1 cellular context compared by ENCODE assay signal in the genomic region with DNA sequence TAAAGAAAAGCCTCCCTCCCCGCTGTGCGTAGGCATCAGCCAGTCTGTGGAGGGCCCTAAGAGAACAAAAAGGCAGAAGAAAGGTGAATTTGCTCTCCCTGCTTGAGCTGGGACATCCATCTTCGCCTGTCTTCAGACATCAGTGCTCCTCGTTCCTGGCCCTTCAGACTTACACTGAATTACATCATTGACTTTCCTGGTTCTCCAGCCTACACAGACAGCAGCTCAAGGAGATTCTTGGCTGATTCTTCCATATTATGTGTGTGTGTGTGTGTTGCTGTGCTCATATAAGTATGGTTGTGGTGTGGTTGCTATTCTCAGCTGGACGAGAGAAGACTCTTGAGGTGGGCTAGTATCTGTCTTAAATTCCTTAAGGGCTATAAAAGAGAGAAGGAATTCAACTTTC.
TF ChIP-seq lines count a peak whose summit lies in the region.

No MANE protein-coding gene starts in this region.

TF ChIP-seq in K562, 482 proteins besides CTCF, POLR2A, EP300 and RAD21 (continues in another document):
- TF ChIP-seq DDX20 (tag; IDR thresholded peaks at IDR 0.05; ENCODE audit: low read depth), result 0 out of 2 replicates have a peak, but pooled peaks have one; percentile 24
- TF ChIP-seq ZFP30 (CRISPR knock-in tag; IDR thresholded peaks at IDR 0.05; ENCODE audit: borderline replicate concordance), result no peak
- no peak for TF ChIP-seq MYNN (IDR thresholded peaks at IDR 0.05)
- TF ChIP-seq MYNN (CRISPR knock-in tag; IDR thresholded peaks at IDR 0.05), result no peak
- TF ChIP-seq PCBP2 (IDR thresholded peaks at IDR 0.05; ENCODE audit: low read depth, low read length, poor library complexity, severe bottlenecking), result no peak
- TF ChIP-seq SP2 (IDR thresholded peaks at IDR 0.05; ENCODE audit: extremely low read depth, low read depth, low read length, poor library complexity, severe bottlenecking), result no peak
- no peak for TF ChIP-seq ZNF518B (CRISPR knock-in tag; IDR thresholded peaks at IDR 0.05)
- TF ChIP-seq GATAD2B (IDR thresholded peaks at IDR 0.05; ENCODE audit: borderline replicate concordance), result no peak
- no peak for TF ChIP-seq GTF2F1 (IDR thresholded peaks at IDR 0.05; ENCODE audit: low read depth, low read length)
- TF ChIP-seq ZNF586 (CRISPR knock-in tag; conservative IDR thresholded peaks at IDR 0.05), result no peak
- no peak for TF ChIP-seq RAD51 (IDR thresholded peaks at IDR 0.05; ENCODE audit: borderline replicate concordance, low read depth)
- TF ChIP-seq NR3C1 (CRISPR knock-in tag; IDR thresholded peaks at IDR 0.05), result no peak
- no peak for TF ChIP-seq MCM5 (IDR thresholded peaks at IDR 0.05; ENCODE audit: low read depth)
- TF ChIP-seq ZNF175 (CRISPR knock-in tag; IDR thresholded peaks at IDR 0.05; ENCODE audit: low read depth), result peak; percentile 82; the same call in 1 of the 2 replicates
- TF ChIP-seq TSC22D4 (tag; IDR thresholded peaks at IDR 0.05), result no peak
- no peak for TF ChIP-seq XRCC5 (IDR thresholded peaks at IDR 0.05; ENCODE audit: low read depth, low read length)
- no peak for TF ChIP-seq ZNF436 (CRISPR knock-in tag; IDR thresholded peaks at IDR 0.05)
- TF ChIP-seq PHF20 (IDR thresholded peaks at IDR 0.05; ENCODE audit: partially characterized antibody), result no peak
- no peak for TF ChIP-seq BCLAF1 (IDR thresholded peaks at IDR 0.05; ENCODE audit: borderline replicate concordance in 1 of 2, control insufficient read depth in 1 of 2, low read depth in 2 of 2, low read length in 1 of 2)
- no peak for TF ChIP-seq FOXJ2 (tag; IDR thresholded peaks at IDR 0.05)
- TF ChIP-seq MEIS2 (IDR thresholded peaks at IDR 0.05; ENCODE audit: partially characterized antibody), result peak; percentile 69
- no peak for TF ChIP-seq MTA1 (IDR thresholded peaks at IDR 0.05; ENCODE audit: borderline replicate concordance)
- TF ChIP-seq, protein P1, sequence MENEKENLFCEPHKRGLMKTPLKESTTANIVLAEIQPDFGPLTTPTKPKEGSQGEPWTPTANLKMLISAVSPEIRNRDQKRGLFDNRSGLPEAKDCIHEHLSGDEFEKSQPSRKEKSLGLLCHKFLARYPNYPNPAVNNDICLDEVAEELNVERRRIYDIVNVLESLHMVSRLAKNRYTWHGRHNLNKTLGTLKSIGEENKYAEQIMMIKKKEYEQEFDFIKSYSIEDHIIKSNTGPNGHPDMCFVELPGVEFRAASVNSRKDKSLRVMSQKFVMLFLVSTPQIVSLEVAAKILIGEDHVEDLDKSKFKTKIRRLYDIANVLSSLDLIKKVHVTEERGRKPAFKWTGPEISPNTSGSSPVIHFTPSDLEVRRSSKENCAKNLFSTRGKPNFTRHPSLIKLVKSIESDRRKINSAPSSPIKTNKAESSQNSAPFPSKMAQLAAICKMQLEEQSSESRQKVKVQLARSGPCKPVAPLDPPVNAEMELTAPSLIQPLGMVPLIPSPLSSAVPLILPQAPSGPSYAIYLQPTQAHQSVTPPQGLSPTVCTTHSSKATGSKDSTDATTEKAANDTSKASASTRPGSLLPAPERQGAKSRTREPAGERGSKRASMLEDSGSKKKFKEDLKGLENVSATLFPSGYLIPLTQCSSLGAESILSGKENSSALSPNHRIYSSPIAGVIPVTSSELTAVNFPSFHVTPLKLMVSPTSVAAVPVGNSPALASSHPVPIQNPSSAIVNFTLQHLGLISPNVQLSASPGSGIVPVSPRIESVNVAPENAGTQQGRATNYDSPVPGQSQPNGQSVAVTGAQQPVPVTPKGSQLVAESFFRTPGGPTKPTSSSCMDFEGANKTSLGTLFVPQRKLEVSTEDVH (IDR thresholded peaks at IDR 0.05; ENCODE audit: low read depth, partially characterized antibody), result no peak
- no peak for TF ChIP-seq GTF2A2 (tag; IDR thresholded peaks at IDR 0.05)
- no peak for TF ChIP-seq BHLHE40 (IDR thresholded peaks at IDR 0.05; ENCODE audit: low read length)
- TF ChIP-seq ZNF253 (CRISPR knock-in tag; conservative IDR thresholded peaks at IDR 0.05), result no peak
- peak; percentile 58 for TF ChIP-seq ZNF766 (CRISPR knock-in tag; conservative IDR thresholded peaks at IDR 0.05)
- no peak for TF ChIP-seq ZNF41 (CRISPR knock-in tag; conservative IDR thresholded peaks at IDR 0.05)
- no peak for TF ChIP-seq ARNT (IDR thresholded peaks at IDR 0.05)
- peak; percentile 48; the same call in 1 of the 2 replicates for TF ChIP-seq ATF7 (IDR thresholded peaks at IDR 0.05)
- TF ChIP-seq LEF1 (IDR thresholded peaks at IDR 0.05), result no peak
- TF ChIP-seq NR2C1 (IDR thresholded peaks at IDR 0.05), result no peak
- peak; percentile 15; the same call in 1 of the 2 replicates for TF ChIP-seq NR2C1 (tag; IDR thresholded peaks at IDR 0.05)
- TF ChIP-seq HIVEP1 (CRISPR knock-in tag; IDR thresholded peaks at IDR 0.05), result no peak
- TF ChIP-seq TAF7 (tag; IDR thresholded peaks at IDR 0.05), result no peak
- TF ChIP-seq ZNF780A (CRISPR knock-in tag; IDR thresholded peaks at IDR 0.05), result no peak
- TF ChIP-seq ZNF23 (CRISPR knock-in tag; IDR thresholded peaks at IDR 0.05), result no peak
- TF ChIP-seq NR2C2 (CRISPR knock-in tag; IDR thresholded peaks at IDR 0.05), result no peak
- TF ChIP-seq NR2C2 (tag; IDR thresholded peaks at IDR 0.05), result peak; percentile 30; the same call in 1 of the 2 replicates
- no peak for TF ChIP-seq MYC (IDR thresholded peaks at IDR 0.05; ENCODE audit: low read depth, low read length)
- TF ChIP-seq MYC (CRISPR knock-in tag; IDR thresholded peaks at IDR 0.05; ENCODE audit: borderline replicate concordance, low read depth), result no peak
- TF ChIP-seq TRIM24 (IDR thresholded peaks at IDR 0.05), result peak in 1 of 2 experiments; percentile 60; a peak in 1 of 4 replicates
- TF ChIP-seq, protein P2, sequence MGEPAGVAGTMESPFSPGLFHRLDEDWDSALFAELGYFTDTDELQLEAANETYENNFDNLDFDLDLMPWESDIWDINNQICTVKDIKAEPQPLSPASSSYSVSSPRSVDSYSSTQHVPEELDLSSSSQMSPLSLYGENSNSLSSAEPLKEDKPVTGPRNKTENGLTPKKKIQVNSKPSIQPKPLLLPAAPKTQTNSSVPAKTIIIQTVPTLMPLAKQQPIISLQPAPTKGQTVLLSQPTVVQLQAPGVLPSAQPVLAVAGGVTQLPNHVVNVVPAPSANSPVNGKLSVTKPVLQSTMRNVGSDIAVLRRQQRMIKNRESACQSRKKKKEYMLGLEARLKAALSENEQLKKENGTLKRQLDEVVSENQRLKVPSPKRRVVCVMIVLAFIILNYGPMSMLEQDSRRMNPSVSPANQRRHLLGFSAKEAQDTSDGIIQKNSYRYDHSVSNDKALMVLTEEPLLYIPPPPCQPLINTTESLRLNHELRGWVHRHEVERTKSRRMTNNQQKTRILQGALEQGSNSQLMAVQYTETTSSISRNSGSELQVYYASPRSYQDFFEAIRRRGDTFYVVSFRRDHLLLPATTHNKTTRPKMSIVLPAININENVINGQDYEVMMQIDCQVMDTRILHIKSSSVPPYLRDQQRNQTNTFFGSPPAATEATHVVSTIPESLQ (CRISPR knock-in tag; IDR thresholded peaks at IDR 0.05), result no peak
- TF ChIP-seq SMAD4 (CRISPR knock-in tag; conservative IDR thresholded peaks at IDR 0.05), result peak; percentile 28; the same call in 1 of the 2 replicates
- TF ChIP-seq TEAD1 (CRISPR knock-in tag; IDR thresholded peaks at IDR 0.05), result no peak
- TF ChIP-seq NFE2 (IDR thresholded peaks at IDR 0.05; ENCODE audit: low read depth), result no peak
- TF ChIP-seq ZNF592 (IDR thresholded peaks at IDR 0.05), result no peak
- no peak for TF ChIP-seq KDM4B (IDR thresholded peaks at IDR 0.05; ENCODE audit: borderline replicate concordance in 2 of 2, low read depth in 1 of 2)
- TF ChIP-seq MECOM (CRISPR knock-in tag; IDR thresholded peaks at IDR 0.05), result no peak
- no peak for TF ChIP-seq ZNF431 (CRISPR knock-in tag; IDR thresholded peaks at IDR 0.05)
- no peak for TF ChIP-seq HEY1 (CRISPR knock-in tag; IDR thresholded peaks at IDR 0.05; ENCODE audit: borderline replicate concordance)
- TF ChIP-seq COPS2 (conservative IDR thresholded peaks at IDR 0.05), result no peak
- no peak for TF ChIP-seq U2AF2 (optimal IDR thresholded peaks at IDR 0.05; ENCODE audit: low read depth, low read length)
- no peak for TF ChIP-seq ZC3H8 (IDR thresholded peaks at IDR 0.05)
- TF ChIP-seq SIX5 (IDR thresholded peaks at IDR 0.05; ENCODE audit: borderline replicate concordance in 1 of 2, insufficient read depth in 1 of 2, low read depth in 1 of 2, low read length in 2 of 2), result no peak
- TF ChIP-seq BRD9 (IDR thresholded peaks at IDR 0.05; ENCODE audit: low read depth, partially characterized antibody), result no peak
- no peak for TF ChIP-seq NRF1 (conservative IDR thresholded peaks at IDR 0.05 in 1 of 2, IDR thresholded peaks at IDR 0.05 in 1 of 2)
- 0 out of 2 replicates have a peak, but pooled peaks have one; percentile 21 for TF ChIP-seq RBFOX2 (IDR thresholded peaks at IDR 0.05; ENCODE audit: low read depth, low read length)
- TF ChIP-seq ETV5 (CRISPR knock-in tag; IDR thresholded peaks at IDR 0.05; ENCODE audit: low read depth), result no peak
- TF ChIP-seq MTA2 (IDR thresholded peaks at IDR 0.05; ENCODE audit: low read depth), result no peak
- peak; percentile 47; the same call in 1 of the 2 replicates for TF ChIP-seq ATF4 (CRISPR knock-in tag; IDR thresholded peaks at IDR 0.05)
